ENCODE assay signal across 33 cellular contexts in genomic region chr12:109074866-109075265, GRCh38. TPM values are rescaled to one million over a fixed set of nuclear protein-coding genes. Genes with fewer than 3 reads are reported as not detected.
"Had no signal": no experiment of that assay in that cellular context is flagged by ENCODE, and none has a peak within 500 bp of the region (broad histone marks: within the 10 kb centered on the region; RNA-seq: fewer than 3 reads in every experiment).

No MANE protein-coding gene starts in this region.

- H3K9me3 ChIP-seq: neutrophil, pancreas, prostate gland, right lobe of liver, sigmoid colon, thoracic aorta, thyroid gland, upper lobe of left lung, vagina had no signal

- DNase-seq: naive thymus-derived CD8-positive, alpha-beta T cell; nephron progenitor cell; nucleus accumbens; pancreas; retina; right cardiac atrium; right lobe of liver; sigmoid colon; small intestine; stimulated activated CD4-positive, alpha-beta T cell treated with anti-CD3 and anti-CD28 coated beads, Interleukin-15, amount 100 ng/mL, for 24 hours; stimulated activated CD4-positive, alpha-beta T cell treated with anti-CD3 and anti-CD28 coated beads, Interleukin-2, amount 100 ng/mL, for 24 hours; stimulated activated CD4-positive, alpha-beta T cell treated with anti-CD3 and anti-CD28 coated beads, Interleukin-2, amount 100 ng/mL, for 48 hours; stimulated activated CD4-positive, alpha-beta T cell treated with anti-CD3 and anti-CD28 coated beads, Interleukin-4, amount 100 ng/mL, for 24 hours; stimulated activated naive B cell treated with anti-CD40 and anti-IgM and Interleukin-4, amounts not matched to agents 10 μg/mL and 1 μg/mL and 100 μg/mL, for 72 hours; stimulated activated naive CD4-positive, alpha-beta T cell treated with Interleukin-2 at 50 U/mL for 16 hours; stomach; thyroid gland; trophoblast cell; upper lobe of left lung had no signal

- ATAC-seq: naive thymus-derived CD8-positive, alpha-beta T cell; natural killer cell treated with Interleukin-12 subunit alpha and Interleukin-12 subunit beta and Interleukin-15 and Interleukin-18, amount 100 ng/mL, for 72 hours; pancreas; right cardiac atrium; right lobe of liver; stimulated activated effector memory CD8-positive, alpha-beta T cell treated with anti-CD3 and anti-CD28 coated beads, Interleukin-12 subunit alpha, Interleukin-12 subunit beta, amount 100 ng/mL, for 72 hours; stimulated activated naive B cell treated with anti-CD40 and anti-IgM and Interleukin-4, amounts not matched to agents 10 μg/mL and 1 μg/mL and 100 μg/mL, for 72 hours had no signal

- H3K27me3 ChIP-seq: neutrophil, pancreas, right lobe of liver, sigmoid colon, stomach, thyroid gland, tibial nerve, upper lobe of left lung, vagina had no signal

- H3K4me3 ChIP-seq: pancreas, prostate gland, right lobe of liver, sigmoid colon, stomach, thoracic aorta, thyroid gland, tibial nerve, upper lobe of left lung, vagina had no signal

- H3K27ac ChIP-seq: neutrophil, pancreas, prostate gland, right lobe of liver, sigmoid colon, stomach, thoracic aorta, thyroid gland, tibial nerve, upper lobe of left lung, vagina had no signal

- FAIRE-seq: pancreas, small intestine, urothelium cell line had no signal

- H3K4me1 ChIP-seq: pancreas, prostate gland, right lobe of liver, sigmoid colon, stomach, thyroid gland, tibial nerve, upper lobe of left lung, vagina had no signal

RNA-seq across cellular contexts. Expression of gene SVOP, which starts 54.0 kb away (rescaled TPM):
- total RNA-seq: naive thymus-derived CD8-positive, alpha-beta T cell; natural killer cell treated with Interleukin-12 subunit alpha and Interleukin-12 subunit beta and Interleukin-15 and Interleukin-18, amount 100 ng/mL, for 72 hours; omental fat pad; osteocyte; posterior vena cava; pulmonary artery endothelial cell; right lobe of liver; subcutaneous adipose tissue; thoracic aorta; thyroid gland; tibial nerve; upper lobe of left lung; ureter had no signal
- polyA plus RNA-seq: naive thymus-derived CD8-positive, alpha-beta T cell had no signal
